Comparison of ENCODE assay signal across 31 cellular contexts in genomic region chrX:109658391-109658790, GRCh38. TPM values are rescaled to one million over a fixed set of nuclear protein-coding genes. Genes with fewer than 3 reads are reported as not detected.
"Had no signal": no experiment of that assay in that cellular context is flagged by ENCODE, and none has a peak within 500 bp of the region (broad histone marks: within the 10 kb centered on the region; RNA-seq: fewer than 3 reads in every experiment).

No MANE protein-coding gene starts in this region.

- H3K4me3 Mint-ChIP-seq: activated B cell treated with CpG ODN at 0.5 μM for 24 hours; activated CD4-positive, alpha-beta memory T cell treated with anti-CD3 and anti-CD28 coated beads, Interleukin-2, amount 10 ng/mL, durations not matched to agents 7 days and 5 days; activated CD4-positive, alpha-beta T cell treated with anti-CD3 and anti-CD28 coated beads, Interleukin-2, amount 10 ng/mL, durations not matched to agents 24 days and 14 days; activated naive CD4-positive, alpha-beta T cell treated with anti-CD3 and anti-CD28 coated beads, Interleukin-2, amount 10 ng/mL, durations not matched to agents 7 days and 5 days; activated T-cell treated with anti-CD3 and anti-CD28 coated beads, Interleukin-2, amount 50 U/mL, for 24 hours; activated T-cell treated with anti-CD3 and anti-CD28 coated beads, Interleukin-2, amount 50 U/mL, for 72 hours; central memory CD8-positive, alpha-beta T cell; dendritic cell treated with granulocyte-macrophage colony-stimulating factor and Interleukin-4, amounts not matched to agents 40 ng/mL and 50 ng/mL, for 4 days; endodermal cell; T-helper 17 cell; T-helper 2 cell treated with Interferon-gamma antibody and Interleukin-4, amounts not matched to agents 5 μg/mL and 100 μg/mL, for 36 hours had no signal

- ATAC-seq: activated CD4-positive, CD25-positive, alpha-beta regulatory T cell treated with anti-CD3 and anti-CD28 coated beads, Interleukin-2, amount 50 U/mL, for 24 hours; activated T-cell treated with anti-CD3 and anti-CD28 coated beads, Interleukin-2, amount 50 U/mL, for 72 hours; foreskin keratinocyte; gastrocnemius medialis; heart left ventricle; T-helper 17 cell had no signal

- H3K4me1 Mint-ChIP-seq: activated CD4-positive, alpha-beta memory T cell treated with anti-CD3 and anti-CD28 coated beads, Interleukin-2, amount 10 ng/mL, durations not matched to agents 7 days and 5 days; activated CD4-positive, alpha-beta T cell treated with anti-CD3 and anti-CD28 coated beads, Interleukin-2, amount 10 ng/mL, durations not matched to agents 24 days and 14 days; activated naive CD4-positive, alpha-beta T cell treated with anti-CD3 and anti-CD28 coated beads, Interleukin-2, amount 10 ng/mL, durations not matched to agents 7 days and 5 days had no signal

- H3K4me3 ChIP-seq: ascending aorta, coronary artery, dorsolateral prefrontal cortex, esophagus muscularis mucosa, gastrocnemius medialis, heart left ventricle had no signal

- H3K4me1 ChIP-seq: ascending aorta, esophagus muscularis mucosa, foreskin keratinocyte, gastrocnemius medialis had no signal

- H3K36me3 ChIP-seq: WERI-Rb-1 had no signal

- H3K27ac ChIP-seq: ascending aorta, brain microvascular endothelial cell, coronary artery, dorsolateral prefrontal cortex, esophagus muscularis mucosa, foreskin keratinocyte, gastrocnemius medialis, heart left ventricle, WERI-Rb-1 had no signal

- H3K27me3 ChIP-seq: ascending aorta, brain microvascular endothelial cell, esophagus muscularis mucosa, foreskin keratinocyte, gastrocnemius medialis, heart left ventricle had no signal

- H3K9me3 ChIP-seq: ascending aorta, esophagus muscularis mucosa, gastrocnemius medialis, heart left ventricle had no signal

- H3K27ac Mint-ChIP-seq: activated B cell treated with CpG ODN at 0.5 μM for 24 hours; activated CD4-positive, alpha-beta memory T cell treated with anti-CD3 and anti-CD28 coated beads, Interleukin-2, amount 10 ng/mL, durations not matched to agents 7 days and 5 days; activated CD4-positive, alpha-beta T cell treated with anti-CD3 and anti-CD28 coated beads, Interleukin-2, amount 10 ng/mL, durations not matched to agents 24 days and 14 days; activated T-cell treated with anti-CD3 and anti-CD28 coated beads, Interleukin-2, amount 50 U/mL, for 24 hours; activated T-cell treated with anti-CD3 and anti-CD28 coated beads, Interleukin-2, amount 50 U/mL, for 72 hours; dendritic cell treated with granulocyte-macrophage colony-stimulating factor and Interleukin-4, amounts not matched to agents 40 ng/mL and 50 ng/mL, for 4 days; endodermal cell; T-helper 17 cell; T-helper 2 cell treated with Interferon-gamma antibody and Interleukin-4, amounts not matched to agents 5 μg/mL and 100 μg/mL, for 36 hours had no signal

- DNase-seq: activated B cell treated with CpG ODN at 0.5 μM for 24 hours; activated CD4-positive, alpha-beta memory T cell treated with anti-CD3 and anti-CD28 coated beads, Interleukin-2, amount 10 ng/mL, durations not matched to agents 7 days and 5 days; activated CD4-positive, alpha-beta T cell treated with anti-CD3 and anti-CD28 coated beads, Interleukin-2, amount 10 ng/mL, durations not matched to agents 24 days and 14 days; activated CD8-positive, alpha-beta memory T cell treated with anti-CD3 and anti-CD28 coated beads, Interleukin-2, amount 50 U/mL, for 48 hours; activated gamma-delta T cell; activated naive CD4-positive, alpha-beta T cell; activated naive CD4-positive, alpha-beta T cell treated with anti-CD3 and anti-CD28 coated beads, Interleukin-2, amount 10 ng/mL, durations not matched to agents 7 days and 5 days; activated T-cell treated with anti-CD3 and anti-CD28 coated beads for 4 hours; activated T-cell treated with anti-CD3 and anti-CD28 coated beads, Interleukin-2, amount 50 U/mL, for 24 hours; activated T-cell treated with anti-CD3 and anti-CD28 coated beads, Interleukin-2, amount 50 U/mL, for 72 hours; brain microvascular endothelial cell; dorsolateral prefrontal cortex; effector memory CD4-positive, alpha-beta T cell; endodermal cell; erythroblast; foreskin keratinocyte; gastrocnemius medialis; glutamatergic neuron; heart left ventricle; T-helper 1 cell; T-helper 17 cell; T1000; WERI-Rb-1 had no signal

- FAIRE-seq: bronchial epithelial cell had no signal

- H3K9me3 Mint-ChIP-seq: activated T-cell treated with anti-CD3 and anti-CD28 coated beads, Interleukin-2, amount 50 U/mL, for 24 hours; dendritic cell treated with granulocyte-macrophage colony-stimulating factor and Interleukin-4, amounts not matched to agents 40 ng/mL and 50 ng/mL, for 4 days had no signal

- H3K27me3 Mint-ChIP-seq: activated B cell treated with CpG ODN at 0.5 μM for 24 hours; activated CD4-positive, alpha-beta memory T cell treated with anti-CD3 and anti-CD28 coated beads, Interleukin-2, amount 10 ng/mL, durations not matched to agents 7 days and 5 days; activated CD4-positive, alpha-beta T cell treated with anti-CD3 and anti-CD28 coated beads, Interleukin-2, amount 10 ng/mL, durations not matched to agents 24 days and 14 days; activated naive CD4-positive, alpha-beta T cell treated with anti-CD3 and anti-CD28 coated beads, Interleukin-2, amount 10 ng/mL, durations not matched to agents 7 days and 5 days; central memory CD8-positive, alpha-beta T cell; dendritic cell treated with granulocyte-macrophage colony-stimulating factor and Interleukin-4, amounts not matched to agents 40 ng/mL and 50 ng/mL, for 4 days; T-helper 17 cell had no signal

RNA-seq across cellular contexts. Expression of gene KCNE5, which starts 33.4 kb away (rescaled TPM):
- total RNA-seq: ascending aorta, esophagus muscularis mucosa had no signal
